9 cellular contexts compared by ENCODE assay signal in the genomic region with DNA sequence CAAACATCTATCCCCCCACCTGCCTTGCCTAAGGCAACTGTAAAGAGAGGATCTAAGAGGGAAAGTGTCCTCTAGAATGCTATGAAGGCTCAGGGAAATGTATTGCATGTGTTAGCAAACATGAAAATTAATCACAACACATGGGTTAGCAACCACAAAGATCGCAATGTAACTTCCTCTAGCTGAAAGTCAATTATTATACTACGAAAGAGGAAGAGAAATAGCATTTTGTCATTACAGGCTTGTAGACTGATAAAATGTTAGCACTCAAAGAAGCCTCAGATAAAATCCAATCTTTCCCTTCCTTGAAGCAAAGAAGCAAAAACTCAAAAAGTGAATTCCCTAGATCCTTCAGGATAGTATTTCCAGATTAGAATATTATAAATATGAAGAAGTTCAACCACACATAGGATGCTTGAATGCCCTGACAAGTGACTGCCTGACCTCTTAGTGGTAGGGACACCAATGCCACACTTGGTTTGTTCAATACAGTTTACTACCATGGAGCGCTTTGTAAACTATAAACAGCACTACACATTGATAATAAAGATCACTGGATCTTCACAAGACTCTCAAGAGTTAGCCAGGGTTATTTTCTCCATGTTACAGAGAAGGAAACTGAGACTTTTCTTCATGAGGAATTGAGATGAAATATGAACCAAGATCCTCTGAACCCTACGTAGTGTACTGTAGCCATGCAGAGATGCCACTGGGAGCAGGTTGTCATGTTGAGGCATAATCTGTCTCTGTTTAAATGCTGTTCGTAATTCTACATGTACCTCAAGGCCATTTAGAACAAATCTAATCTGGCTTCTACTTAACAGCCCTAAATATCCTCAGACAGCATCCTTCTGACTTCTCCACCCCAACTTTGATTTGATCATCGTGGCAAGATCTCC.
DNase-seq lines count a peak whose midpoint lies in the region; ATAC-seq and TF ChIP-seq lines count a peak whose summit lies in the region.
"Had no signal": no experiment of that assay in that cellular context is flagged by ENCODE, and none has a peak within 500 bp of the region (broad histone marks: within the 10 kb centered on the region; RNA-seq: fewer than 3 reads in every experiment).

No MANE protein-coding gene starts in this region.

- no peak overlapping the region for H3K4me3 ChIP-seq in CD8-positive, alpha-beta memory T cell (ENCODE audit: low read length)

- H3K4me1 Mint-ChIP-seq in dendritic cell treated with granulocyte-macrophage colony-stimulating factor and Interleukin-4, amounts not matched to agents 40 ng/mL and 50 ng/mL, for 4 days (ENCODE audit: low read depth): peaks cover 58% of the 10 kb centered on the region
- peaks cover 55 to 87% (median 63%) of the 10 kb centered on the region in 3 donors for H3K4me1 Mint-ChIP-seq in CD8-positive, alpha-beta memory T cell

- H3K36me3 Mint-ChIP-seq in dendritic cell treated with granulocyte-macrophage colony-stimulating factor and Interleukin-4, amounts not matched to agents 40 ng/mL and 50 ng/mL, for 4 days (ENCODE audit: low read depth): peaks cover 26% of the 10 kb centered on the region
- peaks cover 0 to 4% (median 0%) of the 10 kb centered on the region in 3 donors for H3K36me3 Mint-ChIP-seq in CD8-positive, alpha-beta memory T cell

- no peak overlapping the region for H3K4me3 Mint-ChIP-seq in dendritic cell treated with granulocyte-macrophage colony-stimulating factor and Interleukin-4, amounts not matched to agents 40 ng/mL and 50 ng/mL, for 4 days
- no peak overlapping the region for H3K4me3 Mint-ChIP-seq in CD8-positive, alpha-beta memory T cell

- TF ChIP-seq CTCF in GM13976 (IDR thresholded peaks at IDR 0.05; ENCODE audit: borderline replicate concordance, control extremely low read depth, extremely low read depth, insufficient read depth, missing control alignments): no peak

- no peaks in the 10 kb centered on the region for H3K9me3 Mint-ChIP-seq in dendritic cell treated with granulocyte-macrophage colony-stimulating factor and Interleukin-4, amounts not matched to agents 40 ng/mL and 50 ng/mL, for 4 days
- H3K9me3 Mint-ChIP-seq in CD8-positive, alpha-beta memory T cell: no peaks in the 10 kb centered on the region

- CTCF ChIA-PET in CD8-positive, alpha-beta memory T cell (lab: Charles Lee): no interaction called here

- H3K27ac Mint-ChIP-seq in dendritic cell treated with granulocyte-macrophage colony-stimulating factor and Interleukin-4, amounts not matched to agents 40 ng/mL and 50 ng/mL, for 4 days: peak overlapping the region; percentile 34
- H3K27ac Mint-ChIP-seq in CD8-positive, alpha-beta memory T cell: peak overlapping the region in 2 of 8 donors; percentile 11 to 20

- peak; percentile 60 for ATAC-seq in GM18499 (IDR thresholded peaks at IDR 0.05; ENCODE audit: insufficient read depth, unreplicated experiment)
- ATAC-seq in GM21619 (IDR thresholded peaks at IDR 0.05; ENCODE audit: unreplicated experiment): peak; percentile 54
- peak; percentile 48 for ATAC-seq in HG03469 (IDR thresholded peaks at IDR 0.05; ENCODE audit: unreplicated experiment)

- no peak overlapping the region for H3K27ac ChIP-seq in CD8-positive, alpha-beta memory T cell (ENCODE audit: low read depth, low read length)

- H3K9me3 ChIP-seq in CD8-positive, alpha-beta memory T cell (ENCODE audit: low read length): no peaks in the 10 kb centered on the region

- POLR2A ChIA-PET in CD8-positive, alpha-beta memory T cell (lab: Charles Lee): interaction anchor here (0.6 kb wide), 1 partner anchor 85 kb away, joined by 6 read pairs; no protein-coding TSS in a partner anchor

- no peaks in the 10 kb centered on the region for H3K27me3 ChIP-seq in CD8-positive, alpha-beta memory T cell (ENCODE audit: insufficient read depth, low read length, poor library complexity, severe bottlenecking)

- no peaks in the 10 kb centered on the region for H3K36me3 ChIP-seq in CD8-positive, alpha-beta memory T cell (ENCODE audit: insufficient read depth, low read length)

- intact Hi-C loops in dendritic cell treated with granulocyte-macrophage colony-stimulating factor and Interleukin-4, amounts not matched to agents 40 ng/mL and 50 ng/mL, for 4 days (cut with micrococcal nuclease): loop anchor here (5.0 kb wide), 1 partner anchor 35 kb away; no protein-coding TSS in a partner anchor

- peaks cover 6% of the 10 kb centered on the region for H3K4me1 ChIP-seq in CD8-positive, alpha-beta memory T cell (ENCODE audit: insufficient read depth, low read length)

- H3K27me3 Mint-ChIP-seq in dendritic cell treated with granulocyte-macrophage colony-stimulating factor and Interleukin-4, amounts not matched to agents 40 ng/mL and 50 ng/mL, for 4 days: peaks cover 4% of the 10 kb centered on the region
- H3K27me3 Mint-ChIP-seq in CD8-positive, alpha-beta memory T cell: no peaks in the 10 kb centered on the region

- DNase-seq in effector CD8-positive, alpha-beta T cell (lab: John Stamatoyannopoulos, UW): no peak
- DNase-seq in CD8-positive, alpha-beta memory T cell: no peak
- DNase-seq in GM13976 (ENCODE audit: low spot score) (no peak), NCI-H526 (lab: John Stamatoyannopoulos, UW) (no peak)
- DNase-seq: central memory CD4-positive, alpha-beta T cell had no signal

- in situ Hi-C loops in GM13976 (cut with MboI; ENCODE audit: low sequenced_read_pairs, unreplicated experiment): no loop called here
